Comparison of ENCODE assay signal across 8 cellular contexts in the genomic region with DNA sequence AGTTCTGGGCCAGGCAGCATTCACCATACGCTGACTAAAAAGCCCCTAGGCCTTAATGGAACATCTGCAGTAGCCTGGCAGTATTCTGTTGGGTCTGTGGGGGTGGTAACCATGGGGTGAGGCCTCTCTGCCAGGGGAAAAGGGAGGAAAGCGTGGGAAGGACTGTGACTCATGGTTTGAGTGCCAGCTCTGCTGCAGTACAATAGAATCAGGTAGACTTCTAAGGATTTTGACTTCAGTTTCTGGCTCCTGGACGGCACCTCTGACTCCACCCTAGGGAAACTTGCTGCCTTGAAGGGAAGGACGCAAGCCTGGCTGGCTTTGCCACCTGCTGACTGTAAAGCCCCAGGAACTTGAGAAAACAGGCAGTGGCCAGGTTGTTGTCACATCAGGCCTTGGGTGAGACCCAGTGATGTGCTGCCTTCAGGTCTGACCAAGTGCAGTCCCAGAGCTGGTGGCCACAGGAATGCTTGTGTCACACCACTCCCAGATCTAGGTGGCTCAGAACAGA.
DNase-seq lines count a peak whose midpoint lies in the region; ATAC-seq and TF ChIP-seq lines count a peak whose summit lies in the region.
"Had no signal": no experiment of that assay in that cellular context is flagged by ENCODE, and none has a peak within 500 bp of the region (broad histone marks: within the 10 kb centered on the region; RNA-seq: fewer than 3 reads in every experiment).

No MANE protein-coding gene starts in this region.

- peak overlapping the region; percentile 16; the same call in 1 of the 2 replicates for H3K9ac ChIP-seq in SK-N-SH

- no peak overlapping the region for H2AFZ ChIP-seq in SK-N-SH (ENCODE audit: low read depth)

- H3K4me1 ChIP-seq in SK-N-SH (ENCODE audit: control insufficient read depth in 1 of 2, insufficient read depth in 2 of 2, low read depth in 1 of 2, low read length in 1 of 2) (peaks cover 0 to 12% of the 10 kb centered on the region in 2 experiments; a peak in 2 of 4 replicates), heart right ventricle (no peaks in the 10 kb centered on the region)

- peak; percentile 48 to 75 for ATAC-seq in stimulated activated naive B cell treated with anti-CD40 and anti-IgM and Interleukin-4, amounts not matched to agents 10 μg/mL and 1 μg/mL and 100 μg/mL, for 72 hours (replicated peaks)
- ATAC-seq in HG02759 (IDR thresholded peaks at IDR 0.05; ENCODE audit: unreplicated experiment) (no peak), heart right ventricle (no peak)

- H3K36me3 Mint-ChIP-seq in stimulated activated naive B cell treated with anti-CD40 and anti-IgM and Interleukin-4, amounts not matched to agents 10 μg/mL and 1 μg/mL and 100 μg/mL, for 72 hours, result no peaks in the 10 kb centered on the region

- no peak for TF ChIP-seq RAD21 in SK-N-SH (IDR thresholded peaks at IDR 0.05; ENCODE audit: low read length)

- 43% methylated on average over 3 of the region's 4 CpGs for WGBS in SK-N-SH (ENCODE audit: low lambda C conversion rate)
- 81 to 89% methylated on average over 4 of the region's 4 CpGs for WGBS in heart right ventricle, 2 donors

- no peak overlapping the region for H3K4me2 ChIP-seq in SK-N-SH

- H3K27ac Mint-ChIP-seq in stimulated activated naive B cell treated with anti-CD40 and anti-IgM and Interleukin-4, amounts not matched to agents 10 μg/mL and 1 μg/mL and 100 μg/mL, for 72 hours, result no peak overlapping the region

- H3K9me2 ChIP-seq in SK-N-SH, result no peaks in the 10 kb centered on the region

- DNase-seq in HFF-Myc (ENCODE audit: extremely low read depth, low read depth) (peak; percentile 31), SK-N-SH (no peak), fibroblast of gingiva (ENCODE audit: low read depth) (peak; percentile 28), heart right ventricle (no peak), SKM-1 (lab: John Stamatoyannopoulos, UW; ENCODE audit: unreplicated experiment) (no peak)
- no peak for DNase-seq in stimulated activated naive B cell treated with anti-CD40 and anti-IgM and Interleukin-4, amounts not matched to agents 10 μg/mL and 1 μg/mL and 100 μg/mL, for 72 hours
- DNase-seq: SHP77 treated with DMSO at 0.1 percent for 48 hours had no signal

- H3K4me3 Mint-ChIP-seq in stimulated activated naive B cell treated with anti-CD40 and anti-IgM and Interleukin-4, amounts not matched to agents 10 μg/mL and 1 μg/mL and 100 μg/mL, for 72 hours, result no peak overlapping the region

- POLR2A ChIA-PET in SK-N-SH (lab: Yijun Ruan, JAX), result no interaction called here

- intact Hi-C loops in heart right ventricle (cut with DNase I), result no loop called here

- no peaks in the 10 kb centered on the region for H3K9me3 Mint-ChIP-seq in stimulated activated naive B cell treated with anti-CD40 and anti-IgM and Interleukin-4, amounts not matched to agents 10 μg/mL and 1 μg/mL and 100 μg/mL, for 72 hours

- H3F3A ChIP-seq in SK-N-SH (replicated peaks; ENCODE audit: insufficient read depth), result peaks cover 19% of the 10 kb centered on the region

- H3K27ac ChIP-seq in SK-N-SH (ENCODE audit: low read depth in 2 of 2, low read length in 1 of 2) (peak overlapping the region in 1 of 2 experiments; percentile 50; a peak in 2 of 4 replicates), heart right ventricle (no peak overlapping the region)

- H3K27me3 ChIP-seq in SK-N-SH (ENCODE audit: insufficient read depth) (no peaks in the 10 kb centered on the region), heart right ventricle (no peaks in the 10 kb centered on the region)

- peaks cover 0 to 10% of the 10 kb centered on the region in 2 donors for H3K27me3 Mint-ChIP-seq in stimulated activated naive B cell treated with anti-CD40 and anti-IgM and Interleukin-4, amounts not matched to agents 10 μg/mL and 1 μg/mL and 100 μg/mL, for 72 hours

- peaks cover 3 to 6% of the 10 kb centered on the region in 2 donors for H3K4me1 Mint-ChIP-seq in stimulated activated naive B cell treated with anti-CD40 and anti-IgM and Interleukin-4, amounts not matched to agents 10 μg/mL and 1 μg/mL and 100 μg/mL, for 72 hours

- H3K4me3 ChIP-seq in HFF-Myc (replicated peaks; ENCODE audit: low read depth, low read length) (no peak overlapping the region), SK-N-SH (ENCODE audit: low read depth in 2 of 2, low read length in 1 of 2) (no peak overlapping the region), heart right ventricle (no peak overlapping the region)

- CTCF ChIA-PET in SK-N-SH (lab: Yijun Ruan, JAX), result no interaction called here

- no peaks in the 10 kb centered on the region for H4K20me1 ChIP-seq in SK-N-SH (ENCODE audit: insufficient read depth)

- H3K9me3 ChIP-seq in SK-N-SH, result no peaks in the 10 kb centered on the region
- no peaks in the 10 kb centered on the region for H3K9me3 ChIP-seq in heart right ventricle

- no peak for TF ChIP-seq EP300 in SK-N-SH (IDR thresholded peaks at IDR 0.05; ENCODE audit: borderline replicate concordance in 1 of 2, low read depth in 1 of 2, low read length in 1 of 2)

- H3K36me3 ChIP-seq in SK-N-SH (replicated peaks in 1 of 2; ENCODE audit: control insufficient read depth in 1 of 2, insufficient read depth in 2 of 2, low read length in 1 of 2), result no peaks in the 10 kb centered on the region
- H3K36me3 ChIP-seq in heart right ventricle, result no peaks in the 10 kb centered on the region

- TF ChIP-seq CTCF in HFF-Myc (IDR thresholded peaks at IDR 0.05; ENCODE audit: low read depth, low read length, missing control alignments), result no peak
- no peak for TF ChIP-seq CTCF in SK-N-SH (IDR thresholded peaks at IDR 0.05)
- no peak for TF ChIP-seq CTCF in heart right ventricle (IDR thresholded peaks at IDR 0.05)

- H3K79me2 ChIP-seq in SK-N-SH (ENCODE audit: insufficient read depth), result no peaks in the 10 kb centered on the region

TF ChIP-seq in SK-N-SH, 30 proteins besides CTCF, POLR2A, EP300 and RAD21:
- TF ChIP-seq FOSL2 (IDR thresholded peaks at IDR 0.05; ENCODE audit: borderline replicate concordance, low read depth) (peak; percentile 30; the same call in 1 of the 2 replicates), TCF12 (IDR thresholded peaks at IDR 0.05) (no peak), TAF1 (IDR thresholded peaks at IDR 0.05; ENCODE audit: borderline replicate concordance, low read depth, low read length) (no peak), GATA2 (CRISPR knock-in tag; IDR thresholded peaks at IDR 0.05) (no peak), FOXJ3 (CRISPR knock-in tag; IDR thresholded peaks at IDR 0.05) (no peak)
- TF ChIP-seq, protein P1, sequence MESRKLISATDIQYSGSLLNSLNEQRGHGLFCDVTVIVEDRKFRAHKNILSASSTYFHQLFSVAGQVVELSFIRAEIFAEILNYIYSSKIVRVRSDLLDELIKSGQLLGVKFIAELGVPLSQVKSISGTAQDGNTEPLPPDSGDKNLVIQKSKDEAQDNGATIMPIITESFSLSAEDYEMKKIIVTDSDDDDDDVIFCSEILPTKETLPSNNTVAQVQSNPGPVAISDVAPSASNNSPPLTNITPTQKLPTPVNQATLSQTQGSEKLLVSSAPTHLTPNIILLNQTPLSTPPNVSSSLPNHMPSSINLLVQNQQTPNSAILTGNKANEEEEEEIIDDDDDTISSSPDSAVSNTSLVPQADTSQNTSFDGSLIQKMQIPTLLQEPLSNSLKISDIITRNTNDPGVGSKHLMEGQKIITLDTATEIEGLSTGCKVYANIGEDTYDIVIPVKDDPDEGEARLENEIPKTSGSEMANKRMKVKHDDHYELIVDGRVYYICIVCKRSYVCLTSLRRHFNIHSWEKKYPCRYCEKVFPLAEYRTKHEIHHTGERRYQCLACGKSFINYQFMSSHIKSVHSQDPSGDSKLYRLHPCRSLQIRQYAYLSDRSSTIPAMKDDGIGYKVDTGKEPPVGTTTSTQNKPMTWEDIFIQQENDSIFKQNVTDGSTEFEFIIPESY (IDR thresholded peaks at IDR 0.05; ENCODE audit: borderline replicate concordance, low read depth), result no peak

Comparison
In these comparisons a context has a peak if more than half of its experiments do, and no peak if none do; other contexts are left out.
1. DNase-seq: peak in HFF-Myc (single experiment) and fibroblast of gingiva (single experiment); none in SK-N-SH (single experiment), stimulated activated naive B cell treated with anti-CD40 and anti-IgM and Interleukin-4, amounts not matched to agents 10 μg/mL and 1 μg/mL and 100 μg/mL, for 72 hours (single experiment), heart right ventricle (0 of 2) and SKM-1 (single experiment).
2. ATAC-seq: peak in stimulated activated naive B cell treated with anti-CD40 and anti-IgM and Interleukin-4, amounts not matched to agents 10 μg/mL and 1 μg/mL and 100 μg/mL, for 72 hours (2 of 2); none in HG02759 (single experiment) and heart right ventricle (0 of 8).